10 cellular contexts compared by ENCODE assay signal in genomic region chr16:71853413-71853812, GRCh38. TPM values are rescaled to one million over a fixed set of nuclear protein-coding genes. Genes with fewer than 3 reads are reported as not detected.
A peak's percentile ranks its signal among the peaks of the same experiment; 100 is the strongest.
DNase-seq lines count a peak whose midpoint lies in the region; ATAC-seq and TF ChIP-seq lines count a peak whose summit lies in the region.
"Had no signal": no experiment of that assay in that cellular context is flagged by ENCODE, and none has a peak within 500 bp of the region (broad histone marks: within the 10 kb centered on the region; RNA-seq: fewer than 3 reads in every experiment).

No MANE protein-coding gene starts in this region.

- ATAC-seq in GM18502 (IDR thresholded peaks at IDR 0.05; ENCODE audit: poor library complexity, unreplicated experiment) (peak; percentile 57), GM19452 (IDR thresholded peaks at IDR 0.05; ENCODE audit: unreplicated experiment) (peak; percentile 78), HG03103 (IDR thresholded peaks at IDR 0.05; ENCODE audit: low read depth, unreplicated experiment) (peak; percentile 64), gastrocnemius medialis (no peak)
- no peak for ATAC-seq in central memory CD8-positive, alpha-beta T cell (replicated peaks; ENCODE audit: extremely low read depth, poor library complexity, severe bottlenecking)

- no peaks in the 10 kb centered on the region for H3K9me3 ChIP-seq in gastrocnemius medialis

- no peaks in the 10 kb centered on the region for H3K27me3 Mint-ChIP-seq in central memory CD8-positive, alpha-beta T cell

- no peaks in the 10 kb centered on the region for H3K27me3 ChIP-seq in gastrocnemius medialis

- in situ Hi-C loops in gastrocnemius medialis (cut with MboI; ENCODE audit: low sequenced_read_pairs in 4 of 4) = no loop called here

- H3K27ac Mint-ChIP-seq in central memory CD8-positive, alpha-beta T cell (ENCODE audit: low read depth) = peak overlapping the region; percentile 78

- no peak for TF ChIP-seq POLR2A in gastrocnemius medialis (IDR thresholded peaks at IDR 0.05)

- peaks cover 73% of the 10 kb centered on the region for H3K4me1 Mint-ChIP-seq in central memory CD8-positive, alpha-beta T cell

- peaks cover 0 to 31% of the 10 kb centered on the region in 2 donors for H3K36me3 ChIP-seq in gastrocnemius medialis

- intact Hi-C loops in gastrocnemius medialis (cut with DNase I; ENCODE audit: low total_unique reads) = no loop called here

- no peaks in the 10 kb centered on the region for H3K9me3 Mint-ChIP-seq in central memory CD8-positive, alpha-beta T cell

- peak overlapping the region in 1 of 4 donors; percentile 8 for H3K27ac ChIP-seq in gastrocnemius medialis

- no peak overlapping the region for H3K4me3 Mint-ChIP-seq in central memory CD8-positive, alpha-beta T cell

- no peak for TF ChIP-seq CTCF in gastrocnemius medialis (IDR thresholded peaks at IDR 0.05 in 4 of 5, conservative IDR thresholded peaks at IDR 0.05 in 1 of 5)

- no peak overlapping the region for H3K4me3 ChIP-seq in gastrocnemius medialis

- no peak for DNase-seq in central memory CD8-positive, alpha-beta T cell (ENCODE audit: low spot score in 2 of 2)
- DNase-seq in AML-193 (lab: John Stamatoyannopoulos, UW) = no peak
- DNase-seq in gastrocnemius medialis = no peak
- no peak for DNase-seq in iPS-NIHi11 (ENCODE audit: low spot score)
- no peak for DNase-seq in dedifferentiated amniotic fluid mesenchymal stem cell (ENCODE audit: extremely low spot score)
- DNase-seq: DND-41, NCI-H2081 treated with DMSO at 0.1 percent for 48 hours had no signal

- H3K36me3 Mint-ChIP-seq in central memory CD8-positive, alpha-beta T cell (ENCODE audit: insufficient read depth) = peaks cover 38% of the 10 kb centered on the region

- peaks cover 13 to 17% of the 10 kb centered on the region in 2 donors for H3K4me1 ChIP-seq in gastrocnemius medialis

RNA-seq across cellular contexts. Expression of gene ATXN1L, which starts 7.6 kb away (rescaled TPM):
- 10 to 100 TPM; 15.8 to 22.6 (median 19.4) TPM for total RNA-seq in gastrocnemius medialis

RNA-seq across cellular contexts. Expression of gene ZNF821, which starts 30.6 kb away (rescaled TPM):
- total RNA-seq in gastrocnemius medialis = 10 to 100 TPM in 1 of 4 donors, 1 to 10 TPM in 3; 4.0 to 19.4 (median 8.1) TPM

RNA-seq across cellular contexts. Expression of gene IST1, which starts 41.9 kb away (rescaled TPM):
- total RNA-seq in gastrocnemius medialis = 100 to 1,000 TPM in 2 of 4 donors, 10 to 100 TPM in 2; 90.8 to 141 (median 112) TPM

RNA-seq across cellular contexts. Expression of gene AP1G1, which starts 44.8 kb away (rescaled TPM):
- 10 to 100 TPM; 60.7 to 80.6 (median 66.3) TPM for total RNA-seq in gastrocnemius medialis

Comparison
In these comparisons a context has a peak if more than half of its experiments do, and no peak if none do; other contexts are left out.
1. ATAC-seq: peak in GM18502 (single experiment), GM19452 (single experiment) and HG03103 (single experiment); none in central memory CD8-positive, alpha-beta T cell (single experiment) and gastrocnemius medialis (0 of 2).